ENCODE assay signal across 1 cellular context in genomic region chr11:62908468-62909072, GRCh38.
TF ChIP-seq lines count a peak whose summit lies in the region.

No MANE protein-coding gene starts in this region.

TF ChIP-seq in H1, 55 proteins besides CTCF, POLR2A, EP300 and RAD21:
- no peak for TF ChIP-seq SP2 (IDR thresholded peaks at IDR 0.05; ENCODE audit: low read length)
- TF ChIP-seq MAX (IDR thresholded peaks at IDR 0.05), result 0 out of 2 replicates have a peak, but pooled peaks have one; percentile 7
- no peak for TF ChIP-seq ATF2 (IDR thresholded peaks at IDR 0.05; ENCODE audit: low read length)
